In genomic region chr2:46643493-46643892, GRCh38 we compare ENCODE assay signal across 13 cellular contexts. TPM values are rescaled to one million over a fixed set of nuclear protein-coding genes. Genes with fewer than 3 reads are reported as not detected.
DNase-seq lines count a peak whose midpoint lies in the region; ATAC-seq and TF ChIP-seq lines count a peak whose summit lies in the region.
"Had no signal": no experiment of that assay in that cellular context is flagged by ENCODE, and none has a peak within 500 bp of the region (broad histone marks: within the 10 kb centered on the region; RNA-seq: fewer than 3 reads in every experiment).

No MANE protein-coding gene starts in this region.

- POLR2A ChIA-PET in A673 (lab: Charles Lee; ENCODE audit: low non-redundant PET): no interaction called here

- no peak for ATAC-seq in HG03565 (IDR thresholded peaks at IDR 0.05; ENCODE audit: unreplicated experiment)
- ATAC-seq: left lung had no signal

- peaks cover 7% of the 10 kb centered on the region for H3K9me3 ChIP-seq in A673 (ENCODE audit: low read depth, low read length, poor library complexity, severe bottlenecking)

- H3K27me3 ChIP-seq in A673 (replicated peaks; ENCODE audit: insufficient read depth, low read depth, low read length, poor library complexity): no peaks in the 10 kb centered on the region
- H3K27me3 ChIP-seq: left lung, suprapubic skin had no signal

- TF ChIP-seq CTCF in A673 (conservative IDR thresholded peaks at IDR 0.05; ENCODE audit: low read depth, low read length): no peak

- CTCF ChIA-PET in A673 (lab: Charles Lee): no interaction called here

- peaks cover 6% of the 10 kb centered on the region for H3K4me1 Mint-ChIP-seq in activated naive CD8-positive, alpha-beta T cell treated with anti-CD3 and anti-CD28 coated beads for 36 hours

- H3K4me1 ChIP-seq in A673 (ENCODE audit: insufficient read depth, low read length, poor library complexity, severe bottlenecking): peaks cover 12% of the 10 kb centered on the region

- no TSS peak for BruUV-seq in A673 (replicated peaks; lab: Mats Ljungman, UMichigan)

- no peak overlapping the region for H3K27ac Mint-ChIP-seq in activated naive CD8-positive, alpha-beta T cell treated with anti-CD3 and anti-CD28 coated beads for 36 hours
- H3K27ac Mint-ChIP-seq: CD4-positive, alpha-beta memory T cell had no signal

- H3K4me3 ChIP-seq in A673 (ENCODE audit: low read depth, low read length, poor library complexity, severe bottlenecking): no peak overlapping the region
- H3K4me3 ChIP-seq: left lung, suprapubic skin had no signal

- no peaks in the 10 kb centered on the region for H3K27me3 Mint-ChIP-seq in activated naive CD8-positive, alpha-beta T cell treated with anti-CD3 and anti-CD28 coated beads for 36 hours
- H3K27me3 Mint-ChIP-seq: CD4-positive, alpha-beta memory T cell had no signal

- no peak overlapping the region for H3K4me3 Mint-ChIP-seq in activated naive CD8-positive, alpha-beta T cell treated with anti-CD3 and anti-CD28 coated beads for 36 hours
- H3K4me3 Mint-ChIP-seq: CD4-positive, alpha-beta memory T cell had no signal

- no peak overlapping the region for H3K27ac ChIP-seq in A673 (ENCODE audit: low read depth, low read length, poor library complexity, severe bottlenecking)
- H3K27ac ChIP-seq: left lung, suprapubic skin had no signal

- H3K36me3 ChIP-seq in A673 (ENCODE audit: insufficient read depth, low read length, poor library complexity, severe bottlenecking): no peaks in the 10 kb centered on the region
- H3K36me3 ChIP-seq: suprapubic skin had no signal

- H3K36me3 Mint-ChIP-seq in activated naive CD8-positive, alpha-beta T cell treated with anti-CD3 and anti-CD28 coated beads for 36 hours: peaks cover 23% of the 10 kb centered on the region

- in situ Hi-C loops in KBM-7 (cut with MboI; ENCODE audit: low pct_unique_long_range_greater_than_20kb, low sequenced_read_pairs): loop anchor here (25.0 kb wide), 1 partner anchor 631 kb away; no protein-coding TSS in a partner anchor

- peaks cover 7% of the 10 kb centered on the region for H3K9me3 Mint-ChIP-seq in activated naive CD8-positive, alpha-beta T cell treated with anti-CD3 and anti-CD28 coated beads for 36 hours

- DNase-seq in A673 (ENCODE audit: low spot score) (peak; percentile 22), ELR (ENCODE audit: low read depth) (peak; percentile 35), KBM-7 (peak; percentile 23), AG08395 (ENCODE audit: low spot score) (no peak), globus pallidus (ENCODE audit: low spot score) (no peak), COLO668 (lab: John Stamatoyannopoulos, UW; ENCODE audit: unreplicated experiment) (no peak)
- DNase-seq in activated naive CD8-positive, alpha-beta T cell treated with anti-CD3 and anti-CD28 coated beads for 36 hours: peak; percentile 8
- DNase-seq: activated CD4-positive, CD25-positive, alpha-beta regulatory T cell; CD4-positive, alpha-beta memory T cell; left lung; NCI-H1436 had no signal

- intact Hi-C loops in A673 (cut with micrococcal nuclease; ENCODE audit: unreplicated experiment): no loop called here

RNA-seq across cellular contexts. Expression of gene CRIPT, which starts 26.5 kb away (rescaled TPM):
- 17.1 and 19.2 TPM in 2 replicates for total RNA-seq in A673 (2021)
- total RNA-seq in activated naive CD8-positive, alpha-beta T cell treated with anti-CD3 and anti-CD28 coated beads for 36 hours: 1 to 10 TPM; 7.7 to 8.1 TPM

RNA-seq across cellular contexts. Expression of gene PIGF, which starts 26.7 kb away (rescaled TPM):
- 22.7 and 30.2 TPM in 2 replicates for total RNA-seq in A673 (2021)
- total RNA-seq in activated naive CD8-positive, alpha-beta T cell treated with anti-CD3 and anti-CD28 coated beads for 36 hours: 10 to 100 TPM; 20.9 TPM

RNA-seq across cellular contexts. Expression of gene SOCS5, which starts 55.6 kb away (rescaled TPM):
- total RNA-seq in A673 (2021): 13.7 and 15.1 TPM in 2 replicates
- total RNA-seq in activated naive CD8-positive, alpha-beta T cell treated with anti-CD3 and anti-CD28 coated beads for 36 hours: 1 to 10 TPM; 5.6 to 5.7 TPM

Comparison
In these comparisons a context has a peak if more than half of its experiments do, and no peak if none do; other contexts are left out.
1. DNase-seq: peak in A673 (single experiment), ELR (single experiment), KBM-7 (single experiment) and activated naive CD8-positive, alpha-beta T cell treated with anti-CD3 and anti-CD28 coated beads for 36 hours (single experiment); none in AG08395 (single experiment), globus pallidus (single experiment) and COLO668 (single experiment).